In genomic region chr13:20547479-20547908, GRCh38 we compare ENCODE assay signal across 1 cellular context.
TF ChIP-seq lines count a peak whose summit lies in the region.

No MANE protein-coding gene starts in this region.

TF ChIP-seq in A549, 52 proteins besides CTCF, POLR2A, EP300 and RAD21 (continued from another document):
- TF ChIP-seq RARB (CRISPR knock-in tag; IDR thresholded peaks at IDR 0.05) (no peak), FOXS1 (CRISPR knock-in tag; IDR thresholded peaks at IDR 0.05) (no peak), MAZ (IDR thresholded peaks at IDR 0.05; ENCODE audit: borderline replicate concordance, low read depth, low read length) (no peak), RNF2 (IDR thresholded peaks at IDR 0.05; ENCODE audit: borderline replicate concordance, low read depth) (no peak), HES2 (IDR thresholded peaks at IDR 0.05) (no peak), EHF (CRISPR knock-in tag; IDR thresholded peaks at IDR 0.05) (no peak)
